In the genomic region with DNA sequence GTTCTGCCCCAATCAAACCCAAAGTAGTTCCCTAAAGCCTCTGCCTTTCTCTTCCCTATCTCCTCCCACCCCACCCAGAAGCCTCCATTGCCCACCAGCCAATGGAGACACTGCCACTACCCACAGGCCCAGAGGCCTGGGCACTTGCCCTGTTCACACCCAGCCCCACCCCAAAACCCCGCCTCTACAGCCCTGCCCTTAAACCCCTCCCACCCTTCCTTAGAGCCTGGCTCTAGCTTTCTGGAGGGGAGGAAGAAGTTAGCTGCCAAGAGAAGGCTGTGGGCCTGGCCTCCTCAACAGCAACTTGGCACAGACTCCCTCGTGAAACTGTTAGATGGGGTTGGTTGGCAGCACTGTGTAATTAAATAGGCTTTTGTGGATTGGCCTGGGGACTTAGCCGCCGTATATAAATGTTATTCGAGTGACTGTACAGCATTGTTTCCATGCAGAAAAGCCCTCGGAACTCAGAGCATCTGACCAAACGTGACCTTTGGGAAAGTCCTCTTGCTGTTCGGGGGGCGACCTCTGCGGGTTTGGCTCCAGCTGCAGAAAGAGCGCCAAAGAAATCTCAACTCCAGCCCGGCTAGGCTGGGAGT, we compare ENCODE assay signal across 1 cellular context.
TF ChIP-seq lines count a peak whose summit lies in the region.

No MANE protein-coding gene starts in this region.

TF ChIP-seq in HEK293T, 16 proteins besides CTCF, POLR2A, EP300 and RAD21 (continued from another document):
- TF ChIP-seq, protein P1, sequence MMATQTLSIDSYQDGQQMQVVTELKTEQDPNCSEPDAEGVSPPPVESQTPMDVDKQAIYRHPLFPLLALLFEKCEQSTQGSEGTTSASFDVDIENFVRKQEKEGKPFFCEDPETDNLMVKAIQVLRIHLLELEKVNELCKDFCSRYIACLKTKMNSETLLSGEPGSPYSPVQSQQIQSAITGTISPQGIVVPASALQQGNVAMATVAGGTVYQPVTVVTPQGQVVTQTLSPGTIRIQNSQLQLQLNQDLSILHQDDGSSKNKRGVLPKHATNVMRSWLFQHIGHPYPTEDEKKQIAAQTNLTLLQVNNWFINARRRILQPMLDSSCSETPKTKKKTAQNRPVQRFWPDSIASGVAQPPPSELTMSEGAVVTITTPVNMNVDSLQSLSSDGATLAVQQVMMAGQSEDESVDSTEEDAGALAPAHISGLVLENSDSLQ (IDR thresholded peaks at IDR 0.05), result no peak
- no peak for TF ChIP-seq ELF4 (IDR thresholded peaks at IDR 0.05)
- TF ChIP-seq LEF1 (IDR thresholded peaks at IDR 0.05; ENCODE audit: borderline replicate concordance), result no peak
- TF ChIP-seq NFRKB (IDR thresholded peaks at IDR 0.05), result no peak
